In the genomic region with DNA sequence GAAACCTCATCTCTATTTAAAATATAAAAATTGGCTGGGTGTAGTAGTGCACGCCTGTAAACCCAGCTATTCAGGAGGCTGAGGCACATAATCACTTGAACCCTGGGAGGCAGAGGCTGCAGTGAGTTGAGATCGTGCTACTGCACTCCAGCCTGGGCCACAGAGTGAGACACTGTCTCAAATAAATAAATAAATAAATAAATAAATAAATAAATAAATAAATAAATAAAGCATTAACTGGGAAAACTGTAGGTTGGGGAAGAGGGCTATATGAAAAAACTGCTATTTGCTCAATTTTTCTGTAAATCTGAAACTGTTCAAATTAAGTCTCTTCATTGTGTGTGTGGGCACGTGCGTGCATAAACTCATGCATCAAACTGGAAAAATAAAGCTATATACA, we compare ENCODE assay signal across 9 cellular contexts.
"Had no signal": no experiment of that assay in that cellular context is flagged by ENCODE, and none has a peak within 500 bp of the region (broad histone marks: within the 10 kb centered on the region; RNA-seq: fewer than 3 reads in every experiment).

No MANE protein-coding gene starts in this region.

- H3K27ac Mint-ChIP-seq: IgD-negative memory B cell had no signal

- H3K27ac ChIP-seq: HL-60, KMS-11 had no signal

- H3K4me3 Mint-ChIP-seq: IgD-negative memory B cell had no signal

- DNase-seq: IMR-90, KBM-7, KG1 had no signal

- H3K4me2 ChIP-seq: KMS-11 had no signal

- H3K27me3 Mint-ChIP-seq: IgD-negative memory B cell had no signal

- H3K4me3 ChIP-seq: K562 had no signal

- ATAC-seq: HepG2, K562 had no signal

- FAIRE-seq: HepG2, HTR-8/SVneo, K562 had no signal
